9 cellular contexts compared by ENCODE assay signal in genomic region chr10:5945561-5946418, GRCh38. TPM values are rescaled to one million over a fixed set of nuclear protein-coding genes. Genes with fewer than 3 reads are reported as not detected.
DNase-seq lines count a peak whose midpoint lies in the region; ATAC-seq, FAIRE-seq and TF ChIP-seq lines count a peak whose summit lies in the region.
"Had no signal": no experiment of that assay in that cellular context is flagged by ENCODE, and none has a peak within 500 bp of the region (broad histone marks: within the 10 kb centered on the region; RNA-seq: fewer than 3 reads in every experiment).

No MANE protein-coding gene starts in this region.

- peak overlapping the region; percentile 65 for H3K4me3 Mint-ChIP-seq in activated naive CD4-positive, alpha-beta T cell treated with anti-CD3 and anti-CD28 coated beads, Interleukin-2, amount 50 U/mL, for 24 hours

- no peak overlapping the region for H2BK120ac ChIP-seq in H1 (replicated peaks; ENCODE audit: low read depth, low read length)

- H2AFZ ChIP-seq in H1 (ENCODE audit: low read length), result 0 out of 2 replicates have a peak overlapping the region, but pooled peaks have one; percentile 46

- no peak overlapping the region for H4K5ac ChIP-seq in H1 (ENCODE audit: insufficient read length, low read depth, low read length)

- H3K9ac ChIP-seq in H1 (replicated peaks in 1 of 4; ENCODE audit: extremely low read depth in 1 of 4, low read depth in 3 of 4, low read length in 3 of 4), result no peak overlapping the region

- no peaks in the 10 kb centered on the region; the same call in 1 of the 2 replicates for H3K23me2 ChIP-seq in H1 (ENCODE audit: low read depth, low read length)

- no peaks in the 10 kb centered on the region for H3K27me3 Mint-ChIP-seq in activated naive CD4-positive, alpha-beta T cell treated with anti-CD3 and anti-CD28 coated beads, Interleukin-2, amount 50 U/mL, for 24 hours

- H3K9me3 Mint-ChIP-seq in activated naive CD4-positive, alpha-beta T cell treated with anti-CD3 and anti-CD28 coated beads, Interleukin-2, amount 50 U/mL, for 24 hours, result no peaks in the 10 kb centered on the region

- H3K18ac ChIP-seq in H1 (ENCODE audit: extremely low read depth, low read length), result no peak overlapping the region

- no peak overlapping the region for H2BK5ac ChIP-seq in H1 (ENCODE audit: low read depth, low read length)

- H3K4ac ChIP-seq in H1 (replicated peaks; ENCODE audit: insufficient read length, low read depth, low read length), result no peak overlapping the region

- no peak for TF ChIP-seq EP300 in H1 (IDR thresholded peaks at IDR 0.05; ENCODE audit: borderline replicate concordance in 1 of 2, low read depth in 2 of 2, low read length in 2 of 2)

- no peak overlapping the region for H3K14ac ChIP-seq in H1 (ENCODE audit: insufficient read length)

- no peak for FAIRE-seq in H1 (lab: Jason Lieb, UNC)

- H3K4me3 ChIP-seq in H1 (ENCODE audit: extremely low read depth in 1 of 4, insufficient read depth in 2 of 4, low read depth in 3 of 4, low read length in 4 of 4) (no peak overlapping the region), aorta (ENCODE audit: low read length in 2 of 2) (no peak overlapping the region)

- peak; percentile 70 for ATAC-seq in aorta (ENCODE audit: low FRiP score)
- ATAC-seq in HG02938 (IDR thresholded peaks at IDR 0.05; ENCODE audit: unreplicated experiment), result no peak
- no peak for ATAC-seq in GM21515 (IDR thresholded peaks at IDR 0.05; ENCODE audit: unreplicated experiment)

- no peak overlapping the region for H4K91ac ChIP-seq in H1 (replicated peaks; ENCODE audit: insufficient read length, low read length)

- 0 out of 2 replicates have a peak overlapping the region, but pooled peaks have one; percentile 34 for H2BK20ac ChIP-seq in H1 (ENCODE audit: low read length)

- POLR2A ChIA-PET in H1 (lab: Charles Lee; ENCODE audit: partially characterized antibody), result interaction anchor here (0.6 to 1.2 kb wide), 2 partner anchors 8 to 41 kb away, joined by 3 read pairs; no protein-coding TSS in a partner anchor

- WGBS in H1 (ENCODE audit: extremely low coverage in 1 of 2, insufficient coverage in 1 of 2, insufficient read length in 1 of 2, insufficient replicate concordance in 2 of 2, low coverage in 1 of 2, low lambda C conversion rate in 2 of 2, missing lambda C conversion rate in 1 of 2), 2 experiments, result 82% methylated on average over 21 of the region's 21 CpGs; no CpG with 5 or more reads in 1 of the 2 experiments
- 15 to 21% methylated on average over 21 of the region's 21 CpGs for WGBS in aorta, 2 donors

- H2AK5ac ChIP-seq in H1 (ENCODE audit: low read depth, low read length), result 0 out of 2 replicates have a peak overlapping the region, but pooled peaks have one; percentile 26

- H3K27ac Mint-ChIP-seq in activated naive CD4-positive, alpha-beta T cell treated with anti-CD3 and anti-CD28 coated beads, Interleukin-2, amount 50 U/mL, for 24 hours, result no peak overlapping the region

- H3K27me3 ChIP-seq in H1 (replicated peaks in 1 of 4; ENCODE audit: control insufficient read depth in 3 of 4, extremely low read depth in 1 of 4, insufficient read depth in 3 of 4, low read length in 3 of 4), result no peaks in the 10 kb centered on the region
- no peaks in the 10 kb centered on the region for H3K27me3 ChIP-seq in aorta (ENCODE audit: control insufficient read depth in 1 of 2, insufficient read depth in 2 of 2, low read length in 1 of 2)

- no peak overlapping the region for H3K56ac ChIP-seq in H1 (replicated peaks; ENCODE audit: insufficient read length, low read depth, low read length)

- intact Hi-C loops in aorta (cut with DNase I), result loop anchor here (2.0 to 10.0 kb wide), 3 partner anchors 31 to 142 kb away; partner anchors contain the start of genes IL15RA (in 1 of the 2) and RBM17 (in 1 of the 2)

- no peaks in the 10 kb centered on the region for H3K79me1 ChIP-seq in H1 (ENCODE audit: low read depth, low read length)

- H2BK15ac ChIP-seq in H1 (ENCODE audit: low read length), result no peak overlapping the region

- no peak overlapping the region for H4K8ac ChIP-seq in H1 (ENCODE audit: extremely low read depth, insufficient read depth, low read length)

- no peak for TF ChIP-seq POLR2A in H1 (IDR thresholded peaks at IDR 0.05; ENCODE audit: control extremely low read depth in 1 of 2, low read depth in 2 of 2, low read length in 2 of 2)

- no peak for TF ChIP-seq CTCF in H1 (IDR thresholded peaks at IDR 0.05; ENCODE audit: control extremely low read depth in 1 of 3, insufficient read depth in 1 of 3, low read depth in 1 of 3, low read length in 3 of 3)

- H3K36me3 ChIP-seq in H1 (ENCODE audit: control insufficient read depth in 2 of 4, insufficient read depth in 4 of 4, low read length in 3 of 4) (no peaks in the 10 kb centered on the region), aorta (ENCODE audit: control insufficient read depth in 1 of 2, insufficient read depth in 2 of 2, low read length in 1 of 2) (no peaks in the 10 kb centered on the region)

- no peaks in the 10 kb centered on the region for H4K20me1 ChIP-seq in H1 (replicated peaks in 1 of 2; ENCODE audit: control insufficient read depth in 1 of 2, insufficient read depth in 2 of 2, low read length in 2 of 2)

- no peaks in the 10 kb centered on the region for H3K79me2 ChIP-seq in H1 (ENCODE audit: control insufficient read depth in 1 of 2, insufficient read depth in 2 of 2, low read length in 2 of 2)

- TF ChIP-seq RAD21 in H1 (IDR thresholded peaks at IDR 0.05 in 1 of 2, conservative IDR thresholded peaks at IDR 0.05 in 1 of 2; ENCODE audit: low read depth in 2 of 2, low read length in 2 of 2), result no peak

- H3K27ac ChIP-seq in H1 (ENCODE audit: low read depth, low read length), result no peak overlapping the region
- peak overlapping the region; percentile 84 to 98 for H3K27ac ChIP-seq in aorta (ENCODE audit: low read depth in 1 of 2, low read length in 2 of 2)

- CTCF ChIA-PET in H1 (lab: Charles Lee; ENCODE audit: partially characterized antibody), result interaction anchor here (1.2 to 1.6 kb wide), 2 partner anchors 137 to 142 kb away, joined by 3 read pairs; no protein-coding TSS in a partner anchor

- no peak overlapping the region for H3K4me2 ChIP-seq in H1 (ENCODE audit: insufficient read depth in 1 of 2, low read depth in 2 of 2, low read length in 2 of 2)

- peaks cover 6% of the 10 kb centered on the region for H3K4me1 Mint-ChIP-seq in activated naive CD4-positive, alpha-beta T cell treated with anti-CD3 and anti-CD28 coated beads, Interleukin-2, amount 50 U/mL, for 24 hours

- no peak for DNase-seq in activated naive CD4-positive, alpha-beta T cell (lab: John Stamatoyannopoulos, UW)
- DNase-seq in H1 (ENCODE audit: low read depth in 1 of 2, low spot score in 2 of 2) (no peak), mucosa of gallbladder (ENCODE audit: low spot score) (peak; percentile 77), aorta (peak; percentile 85 to 87), NCI-H1436 (lab: John Stamatoyannopoulos, UW) (no peak)
- DNase-seq: NCI-H526 had no signal

- H3K36me3 Mint-ChIP-seq in activated naive CD4-positive, alpha-beta T cell treated with anti-CD3 and anti-CD28 coated beads, Interleukin-2, amount 50 U/mL, for 24 hours, result peaks cover 2% of the 10 kb centered on the region

- 0 out of 2 replicates have a peak overlapping the region, but pooled peaks have one; percentile 43 for H2BK12ac ChIP-seq in H1 (ENCODE audit: low read depth, low read length)

- no peak overlapping the region for H3K23ac ChIP-seq in H1 (ENCODE audit: insufficient read length)

- H3K9me3 ChIP-seq in H1 (ENCODE audit: insufficient read depth in 2 of 2, low read depth in 1 of 2, low read length in 1 of 2), result no peaks in the 10 kb centered on the region
- H3K9me3 ChIP-seq in aorta (ENCODE audit: control insufficient read depth, low read length), result no peaks in the 10 kb centered on the region

- H3K4me1 ChIP-seq in H1 (replicated peaks in 1 of 4; ENCODE audit: control insufficient read depth in 3 of 4, insufficient read depth in 4 of 4, low read length in 3 of 4) (peaks cover 0 to 14% (median 7%) of the 10 kb centered on the region in 4 experiments; a peak in 6 of 7 replicates), aorta (ENCODE audit: control insufficient read depth in 1 of 2, insufficient read depth in 2 of 2, low read length in 2 of 2) (no peaks in the 10 kb centered on the region)

RNA-seq across cellular contexts. Expression of gene IL15RA, which starts 31.6 kb away (rescaled TPM):
- total RNA-seq in H1 (2021; fragmentation: NEBNext Ultra II Directional; extraction: Animal tissue kit (Norgen Biotek cat#: 25700)), result 0.98 and 1.3 TPM in 2 replicates
- 1.4 and 2.5 TPM in 2 replicates for polyA plus RNA-seq in H1 (2011; rRNA removed)
- polyA plus RNA-seq in H1 (2011; cell fraction: cytosol; rRNA removed), result 1.5 TPM
- polyA plus RNA-seq in H1 (2011; cell fraction: nucleus; rRNA removed), result 2.1 TPM
- polyA plus RNA-seq in H1 (2012, experiment 1 of 2), result 0.44 to 1.1 TPM (median 0.83 TPM) in 4 replicates
- polyA plus RNA-seq in H1 (2012, experiment 2 of 2), result 1.2 TPM
- 1.1 TPM for polyA plus RNA-seq in H1 (2013, experiment 1 of 2)
- polyA plus RNA-seq in H1 (2013, experiment 2 of 2), result 0.81 TPM
- 0.27 and 1.7 TPM in 2 replicates for polyA minus RNA-seq in H1 (2011; rRNA and poly(A)+ RNA removed)
- not detected for polyA minus RNA-seq in H1 (2011; cell fraction: cytosol; rRNA and poly(A)+ RNA removed)
- polyA minus RNA-seq in H1 (2011; cell fraction: nucleus; rRNA and poly(A)+ RNA removed), result 2.3 TPM
- 25.6 TPM for total RNA-seq in mucosa of gallbladder
- 10 to 100 TPM; 19.0 to 21.2 TPM for total RNA-seq in aorta
- 10 to 100 TPM in 1 of 2 donors, 1 to 10 TPM in 1; 6.0 to 23.9 TPM for polyA plus RNA-seq in aorta

RNA-seq across cellular contexts. Expression of gene FBH1, which starts 55.7 kb away (rescaled TPM):
- 49.0 and 51.8 TPM in 2 replicates for total RNA-seq in H1 (2021; fragmentation: NEBNext Ultra II Directional; extraction: Animal tissue kit (Norgen Biotek cat#: 25700))
- polyA plus RNA-seq in H1 (2011; rRNA removed), result 31.1 and 42.2 TPM in 2 replicates
- 40.1 TPM for polyA plus RNA-seq in H1 (2011; cell fraction: cytosol; rRNA removed)
- polyA plus RNA-seq in H1 (2011; cell fraction: nucleus; rRNA removed), result 131 TPM
- polyA plus RNA-seq in H1 (2012, experiment 1 of 2), result 34.3 to 44.6 TPM (median 42.2 TPM) in 4 replicates
- polyA plus RNA-seq in H1 (2012, experiment 2 of 2), result 10.6 TPM
- 23.4 TPM for polyA plus RNA-seq in H1 (2013, experiment 1 of 2)
- polyA plus RNA-seq in H1 (2013, experiment 2 of 2), result 22.8 TPM
- polyA minus RNA-seq in H1 (2011; rRNA and poly(A)+ RNA removed), result 125 TPM in 2 replicates
- polyA minus RNA-seq in H1 (2011; cell fraction: cytosol; rRNA and poly(A)+ RNA removed), result 54.8 TPM
- 104 TPM for polyA minus RNA-seq in H1 (2011; cell fraction: nucleus; rRNA and poly(A)+ RNA removed)
- total RNA-seq in mucosa of gallbladder, result 101 TPM
- 100 to 1,000 TPM; 108 to 110 TPM for total RNA-seq in aorta
- 100 to 1,000 TPM in 1 of 2 donors, 10 to 100 TPM in 1; 36.9 to 101 TPM for polyA plus RNA-seq in aorta

RNA-seq across cellular contexts. Expression of gene ANKRD16, which starts 56.1 kb away (rescaled TPM):
- 7.7 and 8.2 TPM in 2 replicates for total RNA-seq in H1 (2021; fragmentation: NEBNext Ultra II Directional; extraction: Animal tissue kit (Norgen Biotek cat#: 25700))
- polyA plus RNA-seq in H1 (2011; rRNA removed) (12.7 and 14.2 TPM in 2 replicates), aorta (1 to 10 TPM; 6.1 to 6.7 TPM)
- 12.0 TPM for polyA plus RNA-seq in H1 (2011; cell fraction: cytosol; rRNA removed)
- 29.1 TPM for polyA plus RNA-seq in H1 (2011; cell fraction: nucleus; rRNA removed)
- polyA plus RNA-seq in H1 (2012, experiment 1 of 2), result 4.8 to 9.1 TPM (median 8.1 TPM) in 4 replicates
- polyA plus RNA-seq in H1 (2012, experiment 2 of 2), result 4.8 TPM
- polyA plus RNA-seq in H1 (2013, experiment 1 of 2), result 5.5 TPM
- polyA plus RNA-seq in H1 (2013, experiment 2 of 2), result 5.1 TPM
- 19.9 and 35.7 TPM in 2 replicates for polyA minus RNA-seq in H1 (2011; rRNA and poly(A)+ RNA removed)
- polyA minus RNA-seq in H1 (2011; cell fraction: cytosol; rRNA and poly(A)+ RNA removed), result 10.9 TPM
- polyA minus RNA-seq in H1 (2011; cell fraction: nucleus; rRNA and poly(A)+ RNA removed), result 28.6 TPM
- total RNA-seq in mucosa of gallbladder (9.4 TPM), aorta (1 to 10 TPM; 4.6 to 8.8 TPM)

Comparison
In these comparisons a context has a peak if more than half of its experiments do, and no peak if none do; other contexts are left out.
1. DNase-seq: peak in mucosa of gallbladder (single experiment) and aorta (2 of 2); none in activated naive CD4-positive, alpha-beta T cell (0 of 4), H1 (0 of 2) and NCI-H1436 (single experiment).